ENCODE assay signal across 8 cellular contexts in genomic region chr16:87560428-87561199, GRCh38. TPM values are rescaled to one million over a fixed set of nuclear protein-coding genes. Genes with fewer than 3 reads are reported as not detected.
DNase-seq lines count a peak whose midpoint lies in the region; ATAC-seq, FAIRE-seq and TF ChIP-seq lines count a peak whose summit lies in the region.

No MANE protein-coding gene starts in this region.

- intact Hi-C loops in ovary (cut with DNase I) = no loop called here

- peaks cover 28% of the 10 kb centered on the region for H3K27me3 Mint-ChIP-seq in astrocyte (ENCODE audit: low read depth, unreplicated experiment)

- H3K9me3 ChIP-seq in astrocyte (ENCODE audit: insufficient read depth, low read depth, low read length) (no peaks in the 10 kb centered on the region), ovary (no peaks in the 10 kb centered on the region)

- H3K36me3 ChIP-seq in astrocyte (ENCODE audit: insufficient read depth, low read length) (no peaks in the 10 kb centered on the region), ovary (no peaks in the 10 kb centered on the region)

- no peak for TF ChIP-seq POLR2A in ovary (IDR thresholded peaks at IDR 0.05)

- H3K4me1 ChIP-seq in astrocyte (ENCODE audit: insufficient read depth, low read length) (no peaks in the 10 kb centered on the region), ovary (ENCODE audit: insufficient read depth) (peaks cover 15% of the 10 kb centered on the region)

- H3K4me2 ChIP-seq in astrocyte (ENCODE audit: low read length) = peak overlapping the region; percentile 29

- H3K27ac Mint-ChIP-seq in astrocyte (ENCODE audit: unreplicated experiment) = no peak overlapping the region

- H3K27ac ChIP-seq in astrocyte (ENCODE audit: low read depth, low read length) (no peak overlapping the region), ovary (no peak overlapping the region)

- H3K27me3 ChIP-seq in astrocyte (ENCODE audit: insufficient read depth, low read length) (peaks cover 9% of the 10 kb centered on the region), ovary (no peaks in the 10 kb centered on the region)

- peaks cover 2% of the 10 kb centered on the region for H3K4me1 Mint-ChIP-seq in astrocyte (ENCODE audit: low read depth, unreplicated experiment)

- ATAC-seq in GM19463 (IDR thresholded peaks at IDR 0.05; ENCODE audit: unreplicated experiment) (no peak), GM19351 (IDR thresholded peaks at IDR 0.05; ENCODE audit: unreplicated experiment) (no peak), GM19035 (IDR thresholded peaks at IDR 0.05; ENCODE audit: unreplicated experiment) (no peak)

- WGBS in ovary, 3 donors = 72 to 78% (median 74%) methylated on average over 12 of the region's 12 CpGs

- no peaks in the 10 kb centered on the region for H3K79me2 ChIP-seq in astrocyte (ENCODE audit: insufficient read depth, low read length)

- peaks cover 2% of the 10 kb centered on the region for H3K36me3 Mint-ChIP-seq in astrocyte (ENCODE audit: low read depth, unreplicated experiment)

- FAIRE-seq in astrocyte (lab: Jason Lieb, UNC) = no peak

- H4K20me1 ChIP-seq in astrocyte (ENCODE audit: insufficient read depth, low read length) = no peaks in the 10 kb centered on the region

- H3K9ac ChIP-seq in astrocyte (ENCODE audit: low read length) = no peak overlapping the region

- peak; percentile 35 for DNase-seq in EH (ENCODE audit: low read depth)
- DNase-seq in M059J (ENCODE audit: low read depth) = peak; percentile 36
- DNase-seq in astrocyte (ENCODE audit: low read depth) = no peak
- peak; percentile 55 to 77 (median 57) for DNase-seq in ovary
- DNase-seq in NCI-H1092 treated with DMSO at 0.1 percent for 48 hours (lab: John Stamatoyannopoulos, UW) = no peak

- H2AFZ ChIP-seq in astrocyte (ENCODE audit: low read depth, low read length) = no peak overlapping the region

- TF ChIP-seq CTCF in astrocyte (IDR thresholded peaks at IDR 0.05; ENCODE audit: insufficient read depth, low read depth, low read length) = no peak
- TF ChIP-seq CTCF in ovary (IDR thresholded peaks at IDR 0.05) = no peak

- no peak for TF ChIP-seq EP300 in ovary (IDR thresholded peaks at IDR 0.05)

- H3K4me3 Mint-ChIP-seq in astrocyte (ENCODE audit: unreplicated experiment) = no peak overlapping the region

- H3K9me3 Mint-ChIP-seq in astrocyte (ENCODE audit: unreplicated experiment) = peaks cover 2% of the 10 kb centered on the region

- no peak overlapping the region for H3K4me3 ChIP-seq in astrocyte (ENCODE audit: insufficient read depth, low read depth, low read length)
- no peak overlapping the region for H3K4me3 ChIP-seq in ovary

RNA-seq across cellular contexts. Expression of gene JPH3, which starts 41.7 kb away (rescaled TPM):
- total RNA-seq in M059J (2014; rRNA removed; shearing (Covaris generic)) = 0.05 TPM in 1 of 2 replicates, not detected in the other
- 8.6 and 9.3 TPM in 2 replicates for total RNA-seq in astrocyte
- total RNA-seq in ovary = under 1 TPM in 4 of 7 donors, not detected in 3; 0.11 to 0.62 (median 0.47) TPM
- polyA plus RNA-seq in ovary = under 1 TPM; 0.22 to 0.23 TPM

Comparison
In these comparisons a context has a peak if more than half of its experiments do, and no peak if none do; other contexts are left out.
1. DNase-seq: peak in EH (single experiment), M059J (single experiment) and ovary (5 of 5); none in astrocyte (single experiment) and NCI-H1092 treated with DMSO at 0.1 percent for 48 hours (single experiment).